ENCODE assay signal across 20 cellular contexts in the genomic region with DNA sequence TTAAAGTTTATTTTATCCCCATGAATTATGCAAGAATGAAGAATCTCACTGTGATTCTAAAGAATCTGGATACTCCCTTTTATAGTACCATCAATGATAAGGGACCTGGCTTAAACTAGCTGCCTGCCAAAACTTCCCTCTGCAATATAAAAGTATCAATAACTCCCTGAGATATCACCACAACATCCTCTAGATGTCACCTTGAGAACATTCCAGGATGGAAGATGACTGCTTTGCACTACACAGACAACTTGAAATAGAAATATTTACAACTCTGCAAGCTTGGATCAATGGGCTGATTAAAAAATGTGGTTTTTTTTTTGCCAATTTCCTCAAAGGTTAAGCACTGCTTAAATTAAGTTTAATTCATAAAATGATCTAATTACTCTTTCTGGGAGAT.
A peak's percentile ranks its signal among the peaks of the same experiment; 100 is the strongest.
DNase-seq lines count a peak whose midpoint lies in the region; ATAC-seq and TF ChIP-seq lines count a peak whose summit lies in the region.
"Had no signal": no experiment of that assay in that cellular context is flagged by ENCODE, and none has a peak within 500 bp of the region (broad histone marks: within the 10 kb centered on the region; RNA-seq: fewer than 3 reads in every experiment).

No MANE protein-coding gene starts in this region.

- no peaks in the 10 kb centered on the region for H3K27me3 ChIP-seq in PC-3 (ENCODE audit: low read length)
- H3K27me3 ChIP-seq in CD4-positive, alpha-beta memory T cell (ENCODE audit: insufficient read depth, low read length) = no peaks in the 10 kb centered on the region
- H3K27me3 ChIP-seq: hepatocyte had no signal

- no peak overlapping the region for H3K27ac ChIP-seq in PC-3 (ENCODE audit: low read length)
- H3K27ac ChIP-seq in CD4-positive, alpha-beta memory T cell (ENCODE audit: low read depth, low read length) = no peak overlapping the region
- H3K27ac ChIP-seq: GM23248, hepatocyte, prostate gland had no signal

- no peaks in the 10 kb centered on the region for H4K20me1 ChIP-seq in PC-3 (ENCODE audit: low read length)

- peaks cover 11% of the 10 kb centered on the region; the same call in 1 of the 2 replicates for H3K4me1 ChIP-seq in PC-3 (ENCODE audit: insufficient read depth, low read length)
- no peaks in the 10 kb centered on the region for H3K4me1 ChIP-seq in CD4-positive, alpha-beta memory T cell (ENCODE audit: insufficient read depth, low read length)
- H3K4me1 ChIP-seq: prostate gland had no signal

- H3K4me1 Mint-ChIP-seq in CD4-positive, alpha-beta memory T cell = no peaks in the 10 kb centered on the region
- H3K4me1 Mint-ChIP-seq: CD4-positive, CD25-positive, alpha-beta regulatory T cell; natural killer cell had no signal

- ATAC-seq in PC-3 = peak; percentile 59
- ATAC-seq in GM21360 (IDR thresholded peaks at IDR 0.05; ENCODE audit: unreplicated experiment) = no peak
- ATAC-seq: natural killer cell had no signal

- no peaks in the 10 kb centered on the region for H3K9me2 ChIP-seq in PC-3 (replicated peaks; ENCODE audit: low read length)

- no peaks in the 10 kb centered on the region for H3K27me3 Mint-ChIP-seq in CD4-positive, alpha-beta memory T cell
- H3K27me3 Mint-ChIP-seq: CD4-positive, CD25-positive, alpha-beta regulatory T cell had no signal

- peaks cover 6% of the 10 kb centered on the region for H3K36me3 ChIP-seq in PC-3 (ENCODE audit: low read depth, low read length)
- no peaks in the 10 kb centered on the region for H3K36me3 ChIP-seq in CD4-positive, alpha-beta memory T cell (ENCODE audit: insufficient read depth, low read length)

- peak; percentile 42; the same call in 1 of the 2 replicates for TF ChIP-seq CTCF in PC-3 (conservative IDR thresholded peaks at IDR 0.05; ENCODE audit: low read depth, low read length)
- no peak for TF ChIP-seq CTCF in choroid plexus epithelial cell (conservative IDR thresholded peaks at IDR 0.05; ENCODE audit: low read depth, low read length)

- H3K9ac ChIP-seq in PC-3 (ENCODE audit: low read length) = no peak overlapping the region
- H3K9ac ChIP-seq: GM23248 had no signal

- no peak overlapping the region for H3K4me3 Mint-ChIP-seq in CD4-positive, alpha-beta memory T cell
- H3K4me3 Mint-ChIP-seq: CD4-positive, CD25-positive, alpha-beta regulatory T cell; natural killer cell had no signal

- POLR2A ChIA-PET in PC-3 (lab: Charles Lee; ENCODE audit: unreplicated experiment) = no interaction called here
- POLR2A ChIA-PET in CD4-positive, alpha-beta memory T cell (lab: Charles Lee; ENCODE audit: partially characterized antibody) = no interaction called here

- no peak overlapping the region for H2AFZ ChIP-seq in PC-3 (ENCODE audit: low read length)
- H2AFZ ChIP-seq: GM23248, hepatocyte had no signal

- H3F3A ChIP-seq in PC-3 (ENCODE audit: low read length, unreplicated experiment) = no peaks in the 10 kb centered on the region

- no peak overlapping the region for H3K27ac Mint-ChIP-seq in CD4-positive, alpha-beta memory T cell
- H3K27ac Mint-ChIP-seq: CD4-positive, CD25-positive, alpha-beta regulatory T cell; natural killer cell had no signal

- H3K4me3 ChIP-seq in PC-3 (ENCODE audit: low read length) = no peak overlapping the region
- no peak overlapping the region for H3K4me3 ChIP-seq in choroid plexus epithelial cell (ENCODE audit: low read depth, low read length)
- no peak overlapping the region for H3K4me3 ChIP-seq in CD4-positive, alpha-beta memory T cell (ENCODE audit: low read length in 2 of 2)
- H3K4me3 ChIP-seq: GM23248, hepatocyte, prostate gland, smooth muscle cell had no signal

- CTCF ChIA-PET in PC-3 (lab: Charles Lee) = no interaction called here
- CTCF ChIA-PET in CD4-positive, alpha-beta memory T cell (lab: Charles Lee; ENCODE audit: partially characterized antibody) = interaction anchor here (1.2 to 1.8 kb wide), 2 partner anchors 15 to 846 kb away, joined by 3 to 4 read pairs; no protein-coding TSS in a partner anchor

- BruUV-seq in PC-3 (replicated peaks; lab: Mats Ljungman, UMichigan) = no TSS peak

- intact Hi-C loops in PC-3 (cut with micrococcal nuclease) = loop anchor here (2.0 to 10.0 kb wide), 4 partner anchors 103 to 847 kb away; no protein-coding TSS in a partner anchor
- intact Hi-C loops in CD4-positive, alpha-beta memory T cell (cut with micrococcal nuclease) = no loop called here

- H3K36me3 Mint-ChIP-seq in CD4-positive, alpha-beta memory T cell = peaks cover 33% of the 10 kb centered on the region in 2 donors
- H3K36me3 Mint-ChIP-seq: natural killer cell had no signal

- no peaks in the 10 kb centered on the region for H3K9me3 Mint-ChIP-seq in CD4-positive, alpha-beta memory T cell
- H3K9me3 Mint-ChIP-seq: CD4-positive, CD25-positive, alpha-beta regulatory T cell; natural killer cell had no signal

- H3K4me2 ChIP-seq in PC-3 (ENCODE audit: low read length) = no peak overlapping the region
- H3K4me2 ChIP-seq: hepatocyte, smooth muscle cell had no signal

- H3K79me2 ChIP-seq in PC-3 (ENCODE audit: low read length) = no peaks in the 10 kb centered on the region
- H3K79me2 ChIP-seq: hepatocyte had no signal

- no peaks in the 10 kb centered on the region for H3K9me3 ChIP-seq in PC-3 (ENCODE audit: low read length)
- no peaks in the 10 kb centered on the region for H3K9me3 ChIP-seq in CD4-positive, alpha-beta memory T cell (ENCODE audit: control insufficient read depth in 1 of 2, low read length in 2 of 2)
- H3K9me3 ChIP-seq: prostate gland had no signal

- DNase-seq in EH (ENCODE audit: low read depth) (peak; percentile 8), PC-3 (peak; percentile 8), choroid plexus epithelial cell (ENCODE audit: low read depth) (peak; percentile 32), renal cortical epithelial cell (ENCODE audit: low read depth) (peak; percentile 15), mucosa of gallbladder (ENCODE audit: low spot score) (no peak)
- DNase-seq in CD4-positive, alpha-beta memory T cell = no peak
- DNase-seq: activated CD4-positive, alpha-beta T cell treated with anti-CD3 and anti-CD28 coated beads for 48 hours; activated gamma-delta T cell; amygdala; CD4-positive, CD25-positive, alpha-beta regulatory T cell; DMS79; GM23248; mesenchymal stem cell; natural killer cell; NCI-H187 treated with DMSO at 0.1 percent for 48 hours; NCI-H524 treated with DMSO at 0.1 percent for 48 hours had no signal

Comparison
In these comparisons a context has a peak if more than half of its experiments do, and no peak if none do; other contexts are left out.
1. DNase-seq: peak in EH (single experiment), PC-3 (single experiment), choroid plexus epithelial cell (single experiment) and renal cortical epithelial cell (single experiment); none in CD4-positive, alpha-beta memory T cell (0 of 5) and mucosa of gallbladder (single experiment).